ENCODE assay signal across 12 cellular contexts in the genomic region with DNA sequence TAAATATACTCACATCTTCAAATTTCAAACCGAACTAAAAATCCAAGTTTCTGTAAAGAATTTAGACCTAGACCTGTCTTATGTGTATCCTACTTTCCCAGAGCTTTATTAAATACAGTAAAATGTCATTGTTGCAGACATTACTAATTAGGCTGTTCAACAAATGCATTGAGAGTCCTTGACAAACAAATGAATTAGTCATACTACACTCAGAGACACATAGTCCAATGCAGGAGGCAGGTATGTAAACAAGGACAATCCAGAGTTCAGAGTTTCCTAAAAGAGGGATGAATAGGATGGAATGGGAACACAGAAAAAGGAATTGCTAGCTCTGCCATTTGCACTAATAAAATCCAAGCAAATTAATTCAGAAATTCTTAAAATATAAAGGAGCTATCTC. TPM values are rescaled to one million over a fixed set of nuclear protein-coding genes. Genes with fewer than 3 reads are reported as not detected.
DNase-seq lines count a peak whose midpoint lies in the region; ATAC-seq and TF ChIP-seq lines count a peak whose summit lies in the region.
"Had no signal": no experiment of that assay in that cellular context is flagged by ENCODE, and none has a peak within 500 bp of the region (broad histone marks: within the 10 kb centered on the region; RNA-seq: fewer than 3 reads in every experiment).

No MANE protein-coding gene starts in this region.

- H3K27me3 Mint-ChIP-seq in Calu3 (ENCODE audit: unreplicated experiment): no peaks in the 10 kb centered on the region
- H3K27me3 Mint-ChIP-seq in activated CD8-positive, alpha-beta T cell treated with anti-CD3 and anti-CD28 coated beads, Interleukin-2, amount 10 ng/mL, durations not matched to agents 7 days and 5 days (ENCODE audit: low read depth): peaks cover 14% of the 10 kb centered on the region
- H3K27me3 Mint-ChIP-seq in nephron progenitor cell (ENCODE audit: low read depth, poor library complexity): peaks cover 16% of the 10 kb centered on the region
- H3K27me3 Mint-ChIP-seq in endothelial cell (ENCODE audit: unreplicated experiment): peaks cover 21% of the 10 kb centered on the region

- no peak for ATAC-seq in activated CD8-positive, alpha-beta T cell treated with anti-CD3 and anti-CD28 coated beads, Interleukin-2, amount 10 ng/mL, durations not matched to agents 7 days and 5 days
- ATAC-seq in HG03025 (IDR thresholded peaks at IDR 0.05; ENCODE audit: low FRiP score, unreplicated experiment): no peak
- ATAC-seq: left lung had no signal

- H3K9me3 Mint-ChIP-seq in Calu3 (ENCODE audit: low read depth, unreplicated experiment) (no peaks in the 10 kb centered on the region), nephron progenitor cell (no peaks in the 10 kb centered on the region), endothelial cell (ENCODE audit: unreplicated experiment) (no peaks in the 10 kb centered on the region)
- no peaks in the 10 kb centered on the region for H3K9me3 Mint-ChIP-seq in activated CD8-positive, alpha-beta T cell treated with anti-CD3 and anti-CD28 coated beads, Interleukin-2, amount 10 ng/mL, durations not matched to agents 7 days and 5 days (ENCODE audit: insufficient read depth)

- CTCF ChIA-PET in Calu3 (lab: Charles Lee): no interaction called here
- CTCF ChIA-PET in activated CD8-positive, alpha-beta T cell treated with anti-CD3 and anti-CD28 coated beads, Interleukin-2, amount 10 ng/mL, durations not matched to agents 7 days and 5 days (lab: Charles Lee): interaction anchor here (0.9 to 2.5 kb wide), 3 partner anchors 10 to 107 kb away, joined by 3 to 7 read pairs (median 5); no protein-coding TSS in a partner anchor

- no TSS peak for BruUV-seq in Calu3 (replicated peaks; lab: Mats Ljungman, UMichigan)

- TF ChIP-seq CTCF in Calu3 (IDR thresholded peaks at IDR 0.05; ENCODE audit: unreplicated experiment) (no peak), nephron progenitor cell (IDR thresholded peaks at IDR 0.05) (no peak), endothelial cell (IDR thresholded peaks at IDR 0.05; ENCODE audit: unreplicated experiment) (no peak)

- POLR2A ChIA-PET in activated CD8-positive, alpha-beta T cell treated with anti-CD3 and anti-CD28 coated beads, Interleukin-2, amount 10 ng/mL, durations not matched to agents 7 days and 5 days (lab: Charles Lee): no interaction called here

- H3K36me3 Mint-ChIP-seq in Calu3 (ENCODE audit: insufficient read depth, unreplicated experiment) (peaks cover 41% of the 10 kb centered on the region), nephron progenitor cell (ENCODE audit: low read depth) (no peaks in the 10 kb centered on the region), endothelial cell (ENCODE audit: low read depth, unreplicated experiment) (peaks cover 10% of the 10 kb centered on the region)
- peaks cover 16% of the 10 kb centered on the region for H3K36me3 Mint-ChIP-seq in activated CD8-positive, alpha-beta T cell treated with anti-CD3 and anti-CD28 coated beads, Interleukin-2, amount 10 ng/mL, durations not matched to agents 7 days and 5 days (ENCODE audit: low read depth)

- H3K4me1 Mint-ChIP-seq in Calu3 (ENCODE audit: low read depth, unreplicated experiment) (peaks cover 10% of the 10 kb centered on the region), nephron progenitor cell (peaks cover 35% of the 10 kb centered on the region), endothelial cell (ENCODE audit: unreplicated experiment) (peaks cover 23% of the 10 kb centered on the region)
- peaks cover 22% of the 10 kb centered on the region for H3K4me1 Mint-ChIP-seq in activated CD8-positive, alpha-beta T cell treated with anti-CD3 and anti-CD28 coated beads, Interleukin-2, amount 10 ng/mL, durations not matched to agents 7 days and 5 days (ENCODE audit: low read depth)

- H3K27ac Mint-ChIP-seq in Calu3 (ENCODE audit: unreplicated experiment) (peak overlapping the region; percentile 93), nephron progenitor cell (no peak overlapping the region), endothelial cell (ENCODE audit: unreplicated experiment) (no peak overlapping the region)
- H3K27ac Mint-ChIP-seq in activated CD8-positive, alpha-beta T cell treated with anti-CD3 and anti-CD28 coated beads, Interleukin-2, amount 10 ng/mL, durations not matched to agents 7 days and 5 days: no peak overlapping the region

- peak overlapping the region; percentile 78 for H3K4me3 Mint-ChIP-seq in Calu3 (ENCODE audit: low read depth, unreplicated experiment)
- peak overlapping the region; percentile 79 for H3K4me3 Mint-ChIP-seq in activated CD8-positive, alpha-beta T cell treated with anti-CD3 and anti-CD28 coated beads, Interleukin-2, amount 10 ng/mL, durations not matched to agents 7 days and 5 days
- peak overlapping the region; percentile 91 for H3K4me3 Mint-ChIP-seq in nephron progenitor cell
- H3K4me3 Mint-ChIP-seq in endothelial cell (ENCODE audit: unreplicated experiment): no peak overlapping the region

- DNase-seq in Calu3 (no peak), M059J (ENCODE audit: low read depth) (peak; percentile 43), nephron progenitor cell (no peak), endothelial cell (ENCODE audit: low spot score) (no peak), HK-2 (ENCODE audit: unreplicated experiment) (no peak), NCI-H524 (lab: John Stamatoyannopoulos, UW) (no peak)
- DNase-seq in activated CD8-positive, alpha-beta T cell treated with anti-CD3 and anti-CD28 coated beads, Interleukin-2, amount 10 ng/mL, durations not matched to agents 7 days and 5 days: no peak
- DNase-seq: activated CD8-positive, alpha-beta memory T cell treated with anti-CD3 and anti-CD28 coated beads for 24 hours; anterior cingulate cortex; left lung; NCI-H187 treated with DMSO at 0.1 percent for 48 hours had no signal

- intact Hi-C loops in Calu3 (cut with micrococcal nuclease; ENCODE audit: unreplicated experiment): loop anchor here (2.0 kb wide), 1 partner anchor 105 kb away; the partner anchor contains the start of gene TSNAX

RNA-seq across cellular contexts. Expression of gene EGLN1, which starts 1.6 kb away (rescaled TPM):
- total RNA-seq in Calu3 (2022): 33.3 and 34.9 TPM in 2 replicates
- 28.5 and 43.5 TPM in 2 replicates for total RNA-seq in M059J (2014; rRNA removed; shearing (Covaris generic))
- total RNA-seq in activated CD8-positive, alpha-beta T cell treated with anti-CD3 and anti-CD28 coated beads, Interleukin-2, amount 10 ng/mL, durations not matched to agents 7 days and 5 days: 10 to 100 TPM; 30.5 to 32.6 TPM
- total RNA-seq in endothelial cell (ENCODE audit: unreplicated experiment): 30.8 TPM
